In the genomic region with DNA sequence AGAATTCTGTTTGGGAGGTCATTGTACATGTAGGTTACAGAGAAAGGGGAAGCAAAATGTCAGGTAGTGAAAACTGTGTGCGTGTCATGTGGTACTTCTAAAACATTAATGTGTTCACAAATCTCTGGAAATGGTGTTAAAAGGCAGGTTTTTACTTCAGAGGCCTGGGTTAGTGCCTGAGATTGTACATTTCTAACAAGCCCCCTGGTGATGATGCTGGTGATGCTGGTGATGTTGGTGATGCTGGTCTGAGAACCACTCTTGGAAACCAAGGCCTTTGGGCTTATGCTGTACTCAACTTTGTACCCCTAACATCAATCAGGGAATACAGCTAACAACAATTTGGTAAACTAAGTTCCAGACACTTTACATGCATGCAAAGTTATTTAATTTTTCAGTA, we compare ENCODE assay signal across 20 cellular contexts.
"Had no signal": no experiment of that assay in that cellular context is flagged by ENCODE, and none has a peak within 500 bp of the region (broad histone marks: within the 10 kb centered on the region; RNA-seq: fewer than 3 reads in every experiment).

No MANE protein-coding gene starts in this region.

- H3K79me2 ChIP-seq: parathyroid adenoma had no signal

- DNase-seq: foreskin melanocyte; islet precursor cell; left lung; lower lobe of right lung; midbrain; nephron progenitor cell; right lobe of liver; spleen; stimulated activated CD4-positive, alpha-beta T cell treated with anti-CD3 and anti-CD28 coated beads, Interleukin-15, amount 100 ng/mL, for 24 hours; stimulated activated CD4-positive, alpha-beta T cell treated with anti-CD3 and anti-CD28 coated beads, Interleukin-2, amount 100 ng/mL, for 24 hours; stimulated activated CD4-positive, alpha-beta T cell treated with anti-CD3 and anti-CD28 coated beads, Interleukin-4, amount 100 ng/mL, for 4 hours; stimulated activated naive B cell treated with anti-CD40 and anti-IgM and Interleukin-4, amounts not matched to agents 10 μg/mL and 1 μg/mL and 100 μg/mL, for 72 hours; stimulated activated naive CD8-positive, alpha-beta T cell treated with anti-CD3 and anti-CD28 coated beads, Interleukin-15, amount 100 ng/mL, for 72 hours had no signal

- H3K36me3 ChIP-seq: heart left ventricle, left lung, lower lobe of right lung, prostate gland, right lobe of liver, spleen, upper lobe of left lung, vagina had no signal

- H3K9me3 Mint-ChIP-seq: dendritic cell treated with granulocyte-macrophage colony-stimulating factor and Interleukin-4, amounts not matched to agents 40 ng/mL and 50 ng/mL, for 4 days; memory B cell; nephron progenitor cell had no signal

- H3K27ac Mint-ChIP-seq: dendritic cell treated with granulocyte-macrophage colony-stimulating factor and Interleukin-4, amounts not matched to agents 40 ng/mL and 50 ng/mL, for 4 days; memory B cell; nephron progenitor cell; stimulated activated naive B cell treated with anti-CD40 and anti-IgM and Interleukin-4, amounts not matched to agents 10 μg/mL and 1 μg/mL and 100 μg/mL, for 72 hours; stimulated activated naive CD8-positive, alpha-beta T cell treated with anti-CD3 and anti-CD28 coated beads, Interleukin-15, amount 100 ng/mL, for 72 hours had no signal

- H3K27ac ChIP-seq: left lung, lower lobe of right lung, parathyroid adenoma, prostate gland, right lobe of liver, spleen, upper lobe of left lung had no signal

- ATAC-seq: right lobe of liver; stimulated activated naive B cell treated with anti-CD40 and anti-IgM and Interleukin-4, amounts not matched to agents 10 μg/mL and 1 μg/mL and 100 μg/mL, for 72 hours; stimulated activated naive CD8-positive, alpha-beta T cell treated with anti-CD3 and anti-CD28 coated beads, Interleukin-15, amount 100 ng/mL, for 72 hours had no signal

- H3K36me3 Mint-ChIP-seq: memory B cell; stimulated activated naive B cell treated with anti-CD40 and anti-IgM and Interleukin-4, amounts not matched to agents 10 μg/mL and 1 μg/mL and 100 μg/mL, for 72 hours had no signal

- H3K9me3 ChIP-seq: heart left ventricle, left lung, lower lobe of right lung, prostate gland, right lobe of liver, spleen, upper lobe of left lung, vagina had no signal

- H3K27me3 Mint-ChIP-seq: dendritic cell treated with granulocyte-macrophage colony-stimulating factor and Interleukin-4, amounts not matched to agents 40 ng/mL and 50 ng/mL, for 4 days; memory B cell; stimulated activated naive B cell treated with anti-CD40 and anti-IgM and Interleukin-4, amounts not matched to agents 10 μg/mL and 1 μg/mL and 100 μg/mL, for 72 hours; stimulated activated naive CD8-positive, alpha-beta T cell treated with anti-CD3 and anti-CD28 coated beads, Interleukin-15, amount 100 ng/mL, for 72 hours had no signal

- H2AFZ ChIP-seq: parathyroid adenoma had no signal

- H3K4me1 Mint-ChIP-seq: memory B cell; nephron progenitor cell; stimulated activated naive B cell treated with anti-CD40 and anti-IgM and Interleukin-4, amounts not matched to agents 10 μg/mL and 1 μg/mL and 100 μg/mL, for 72 hours; stimulated activated naive CD8-positive, alpha-beta T cell treated with anti-CD3 and anti-CD28 coated beads, Interleukin-15, amount 100 ng/mL, for 72 hours had no signal

- H3K4me3 ChIP-seq: heart left ventricle, left lung, lower lobe of right lung, prostate gland, right lobe of liver, spleen, upper lobe of left lung, vagina had no signal

- H3K4me1 ChIP-seq: left lung, parathyroid adenoma, prostate gland, right lobe of liver, spleen, upper lobe of left lung had no signal

- H3K27me3 ChIP-seq: heart left ventricle, left lung, right lobe of liver, spleen, upper lobe of left lung, vagina had no signal

- H3K4me3 Mint-ChIP-seq: dendritic cell treated with granulocyte-macrophage colony-stimulating factor and Interleukin-4, amounts not matched to agents 40 ng/mL and 50 ng/mL, for 4 days; memory B cell; nephron progenitor cell; stimulated activated naive B cell treated with anti-CD40 and anti-IgM and Interleukin-4, amounts not matched to agents 10 μg/mL and 1 μg/mL and 100 μg/mL, for 72 hours; stimulated activated naive CD8-positive, alpha-beta T cell treated with anti-CD3 and anti-CD28 coated beads, Interleukin-15, amount 100 ng/mL, for 72 hours had no signal

- H3K9ac ChIP-seq: parathyroid adenoma had no signal
